Comparison of ENCODE assay signal across 27 cellular contexts in genomic region chr9:73745598-73745997, GRCh38.
"Had no signal": no experiment of that assay in that cellular context is flagged by ENCODE, and none has a peak within 500 bp of the region (broad histone marks: within the 10 kb centered on the region; RNA-seq: fewer than 3 reads in every experiment).

No MANE protein-coding gene starts in this region.

- H3K4me1 ChIP-seq: stomach, suprapubic skin, testis, thyroid gland, tibial artery, tibial nerve, transverse colon, upper lobe of left lung, upper lobe of right lung, uterus, vagina had no signal

- H3K4me3 ChIP-seq: stomach, suprapubic skin, testis, thoracic aorta, thyroid gland, tibial artery, tibial nerve, transverse colon, upper lobe of left lung, upper lobe of right lung, uterus, vagina had no signal

- H3K36me3 ChIP-seq: stomach, suprapubic skin, thoracic aorta, thyroid gland, tibial artery, tibial nerve, transverse colon, upper lobe of left lung, upper lobe of right lung, uterus, vagina had no signal

- ATAC-seq: stimulated activated effector memory CD8-positive, alpha-beta T cell treated with anti-CD3 and anti-CD28 coated beads, Interleukin-12 subunit alpha, Interleukin-12 subunit beta, amount 100 ng/mL, for 72 hours; stimulated activated memory B cell treated with anti-CD40 and anti-IgM and Interleukin-4, amounts not matched to agents 10 μg/mL and 1 μg/mL and 100 μg/mL, for 72 hours; stimulated activated naive B cell treated with anti-CD40 and anti-IgM and Interleukin-4, amounts not matched to agents 10 μg/mL and 1 μg/mL and 100 μg/mL, for 72 hours; stimulated activated naive CD8-positive, alpha-beta T cell treated with anti-CD3 and anti-CD28 coated beads, Interleukin-15, amount 100 ng/mL, for 72 hours; stimulated activated naive CD8-positive, alpha-beta T cell treated with anti-CD3 and anti-CD28 coated beads, Interleukin-15, Interleukin-2, amounts not matched to agents 100 U/mL and 50 U/mL, for 24 hours; upper lobe of right lung had no signal

- FAIRE-seq: urothelium cell line had no signal

- H3K27me3 ChIP-seq: stomach, suprapubic skin, testis, thyroid gland, tibial artery, tibial nerve, transverse colon, upper lobe of left lung, upper lobe of right lung, uterus, vagina had no signal

- H3K27ac ChIP-seq: stomach, suprapubic skin, testis, thoracic aorta, thyroid gland, tibial artery, tibial nerve, transverse colon, upper lobe of left lung, upper lobe of right lung, uterus, vagina had no signal

- H3K9me3 ChIP-seq: stomach, suprapubic skin, testis, thoracic aorta, thyroid gland, transverse colon, upper lobe of left lung, upper lobe of right lung, uterus, vagina had no signal

- DNase-seq: stimulated activated CD4-positive, alpha-beta T cell treated with anti-CD3 and anti-CD28 coated beads, Interleukin-2, amount 100 ng/mL, for 48 hours; stimulated activated CD4-positive, alpha-beta T cell treated with anti-CD3 and anti-CD28 coated beads, Interleukin-4, amount 100 ng/mL, for 1 hour; stimulated activated CD4-positive, alpha-beta T cell treated with anti-CD3 and anti-CD28 coated beads, Interleukin-4, amount 100 ng/mL, for 24 hours; stimulated activated CD4-positive, alpha-beta T cell treated with anti-CD3 and anti-CD28 coated beads, Interleukin-4, amount 100 ng/mL, for 4 hours; stimulated activated CD8-positive, alpha-beta memory T cell treated with anti-CD3 and anti-CD28 coated beads, Interleukin-4, amount 100 ng/mL, for 48 hours; stimulated activated naive B cell treated with anti-CD40 and anti-IgM and Interleukin-4, amounts not matched to agents 10 μg/mL and 1 μg/mL and 100 μg/mL, for 72 hours; stimulated activated naive CD4-positive, alpha-beta T cell; stimulated activated naive CD4-positive, alpha-beta T cell treated with Interleukin-2 at 50 U/mL for 16 hours; stimulated activated naive CD8-positive, alpha-beta T cell treated with anti-CD3 and anti-CD28 coated beads, Interleukin-15, amount 100 ng/mL, for 72 hours; stimulated activated naive CD8-positive, alpha-beta T cell treated with anti-CD3 and anti-CD28 coated beads, Interleukin-15, Interleukin-2, amounts not matched to agents 100 U/mL and 50 U/mL, for 24 hours; stomach; substantia nigra; testis; thyroid gland; tibial artery; transverse colon; trophoblast cell; upper lobe of left lung; upper lobe of right lung; uterus had no signal
